In the genomic region with DNA sequence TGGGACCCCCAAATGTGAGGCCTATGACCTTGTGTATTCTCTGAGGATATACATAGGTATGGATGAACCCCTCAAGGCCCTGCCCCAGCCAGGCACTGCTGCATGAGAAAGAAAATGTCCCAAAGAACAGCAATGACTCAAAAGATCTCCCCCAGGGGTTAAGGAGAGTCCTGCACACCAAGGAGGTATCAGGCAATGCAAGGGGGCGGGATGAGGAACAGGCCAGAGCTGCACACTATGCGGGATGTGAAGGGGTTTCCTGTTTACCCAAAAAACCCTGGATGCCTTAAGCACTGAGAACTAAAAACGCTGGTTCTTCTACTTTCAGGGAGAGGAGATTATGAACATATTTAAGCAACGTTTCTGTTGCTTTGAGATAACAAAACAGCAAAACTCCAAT, we compare ENCODE assay signal across 1 cellular context.
TF ChIP-seq lines count a peak whose summit lies in the region.

No MANE protein-coding gene starts in this region.

TF ChIP-seq in endothelial cell of umbilical vein, 7 proteins besides CTCF, POLR2A, EP300 and RAD21 (continued from another document):
- TF ChIP-seq MAX (IDR thresholded peaks at IDR 0.05; ENCODE audit: insufficient read depth, insufficient read length) (no peak), POLR2AphosphoS5 (IDR thresholded peaks at IDR 0.05; ENCODE audit: insufficient read depth, low read depth, low read length) (no peak), JUN (IDR thresholded peaks at IDR 0.05; ENCODE audit: borderline replicate concordance, insufficient read depth, insufficient read length, low read depth) (no peak), GATA2 (IDR thresholded peaks at IDR 0.05; ENCODE audit: insufficient read depth, insufficient read length, low read depth, low read length) (no peak), FOS (IDR thresholded peaks at IDR 0.05; ENCODE audit: borderline replicate concordance, insufficient read depth, low read length) (no peak)
